ENCODE assay signal across 23 cellular contexts in genomic region chr3:51957520-51958205, GRCh38. TPM values are rescaled to one million over a fixed set of nuclear protein-coding genes. Genes with fewer than 3 reads are reported as not detected.
"Had no signal": no experiment of that assay in that cellular context is flagged by ENCODE, and none has a peak within 500 bp of the region (broad histone marks: within the 10 kb centered on the region; RNA-seq: fewer than 3 reads in every experiment).

No MANE protein-coding gene starts in this region.

- ATAC-seq: activated naive CD4-positive, alpha-beta T cell treated with anti-CD3 and anti-CD28 coated beads, Interleukin-2, amount 50 U/mL, for 72 hours; left lung; natural killer cell treated with Interleukin-12 subunit alpha and Interleukin-12 subunit beta and Interleukin-15 and Interleukin-18, amount 100 ng/mL, for 72 hours; stimulated activated effector memory CD8-positive, alpha-beta T cell treated with anti-CD3 and anti-CD28 coated beads, Interleukin-12 subunit alpha, Interleukin-12 subunit beta, amount 100 ng/mL, for 72 hours; stimulated activated naive CD8-positive, alpha-beta T cell treated with anti-CD3 and anti-CD28 coated beads, Interleukin-15, amount 100 ng/mL, for 72 hours; WTC11 had no signal

- H3K4me3 ChIP-seq: left lung, suprapubic skin, vagina had no signal

- H3K27ac ChIP-seq: left lung, suprapubic skin, vagina had no signal

- H3K4me3 Mint-ChIP-seq: brain; natural killer cell treated with Interleukin-12 subunit alpha and Interleukin-12 subunit beta and Interleukin-15 and Interleukin-18, amount 100 ng/mL, for 72 hours; stimulated activated naive CD8-positive, alpha-beta T cell treated with anti-CD3 and anti-CD28 coated beads, Interleukin-15, amount 100 ng/mL, for 72 hours; type B pancreatic cell had no signal

- H3K27ac Mint-ChIP-seq: activated naive CD4-positive, alpha-beta T cell treated with anti-CD3 and anti-CD28 coated beads, Interleukin-2, amount 50 U/mL, for 72 hours; natural killer cell treated with Interleukin-12 subunit alpha and Interleukin-12 subunit beta and Interleukin-15 and Interleukin-18, amount 100 ng/mL, for 72 hours; stimulated activated effector memory CD8-positive, alpha-beta T cell treated with anti-CD3 and anti-CD28 coated beads, Interleukin-12 subunit alpha, Interleukin-12 subunit beta, amount 100 ng/mL, for 72 hours; stimulated activated naive CD8-positive, alpha-beta T cell treated with anti-CD3 and anti-CD28 coated beads, Interleukin-15, amount 100 ng/mL, for 72 hours; WTC11 had no signal

- H3K9me3 Mint-ChIP-seq: activated naive CD4-positive, alpha-beta T cell treated with anti-CD3 and anti-CD28 coated beads, Interleukin-2, amount 50 U/mL, for 72 hours; natural killer cell treated with Interleukin-12 subunit alpha and Interleukin-12 subunit beta and Interleukin-15 and Interleukin-18, amount 100 ng/mL, for 72 hours; stimulated activated effector memory CD8-positive, alpha-beta T cell treated with anti-CD3 and anti-CD28 coated beads, Interleukin-12 subunit alpha, Interleukin-12 subunit beta, amount 100 ng/mL, for 72 hours; stimulated activated naive CD8-positive, alpha-beta T cell treated with anti-CD3 and anti-CD28 coated beads, Interleukin-15, amount 100 ng/mL, for 72 hours; type B pancreatic cell; WTC11 had no signal

- H3K27me3 ChIP-seq: vagina had no signal

- H3K9me3 ChIP-seq: left lung, suprapubic skin, vagina had no signal

- DNase-seq: activated T-cell treated with anti-CD3 and anti-CD28 coated beads, Interleukin-2, amount 50 U/mL, for 1 hour; aorta; effector CD4-positive, alpha-beta T cell; erythroblast; foreskin fibroblast; kidney; midbrain; small intestine; stimulated activated CD4-positive, alpha-beta T cell treated with anti-CD3 and anti-CD28 coated beads, Interleukin-2, amount 100 ng/mL, for 24 hours; stimulated activated naive CD8-positive, alpha-beta T cell treated with anti-CD3 and anti-CD28 coated beads, Interleukin-15, amount 100 ng/mL, for 72 hours; T-helper 9 cell had no signal

- H3K36me3 Mint-ChIP-seq: activated naive CD4-positive, alpha-beta T cell treated with anti-CD3 and anti-CD28 coated beads, Interleukin-2, amount 50 U/mL, for 72 hours; natural killer cell treated with Interleukin-12 subunit alpha and Interleukin-12 subunit beta and Interleukin-15 and Interleukin-18, amount 100 ng/mL, for 72 hours; WTC11 had no signal

RNA-seq across cellular contexts. Expression of gene GPR62, which starts 2.5 kb away (rescaled TPM):
- total RNA-seq: activated naive CD4-positive, alpha-beta T cell treated with anti-CD3 and anti-CD28 coated beads, Interleukin-2, amount 50 U/mL, for 72 hours; aorta; left lung; lung microvascular endothelial cell; natural killer cell treated with Interleukin-12 subunit alpha and Interleukin-12 subunit beta and Interleukin-15 and Interleukin-18, amount 100 ng/mL, for 72 hours; suprapubic skin; T-helper 1 cell treated with Interleukin-12 subunit alpha and Interleukin-12 subunit beta and Interleukin-4 antibody, amounts not matched to agents 30 ng/mL and 1 ng/mL, for 36 hours; vagina had no signal
- polyA plus RNA-seq: fibroblast of lung had no signal
